Comparison of ENCODE assay signal across 8 cellular contexts in genomic region chr6:17600527-17601388, GRCh38. TPM values are rescaled to one million over a fixed set of nuclear protein-coding genes. Genes with fewer than 3 reads are reported as not detected.
DNase-seq lines count a peak whose midpoint lies in the region; ATAC-seq and TF ChIP-seq lines count a peak whose summit lies in the region.

No MANE protein-coding gene starts in this region.

- H4K8ac ChIP-seq in neuronal stem cell (ENCODE audit: low read depth, low read length) = no peak overlapping the region

- H3K4me3 ChIP-seq in PC-9 (peak overlapping the region; percentile 80), gastroesophageal sphincter (peak overlapping the region; percentile 81 to 86), neuronal stem cell (ENCODE audit: low read length in 2 of 2) (peak overlapping the region; percentile 64 to 99), uterus (peak overlapping the region; percentile 51 to 97)

- peak overlapping the region; percentile 71 for H2BK5ac ChIP-seq in neuronal stem cell (ENCODE audit: low read length)

- no peak overlapping the region for H3K4ac ChIP-seq in neuronal stem cell (ENCODE audit: low read length)

- BruUV-seq in PC-9 (replicated peaks; lab: Mats Ljungman, UMichigan) = no TSS peak

- CTCF ChIA-PET in PC-9 (lab: Charles Lee) = interaction anchor here (0.6 to 1.0 kb wide), 6 partner anchors 11 to 685 kb away, joined by 3 to 21 read pairs (median 3); partner anchors contain the start of gene KIF13A

- H3K36me3 ChIP-seq in PC-9 (ENCODE audit: low read depth) = no peaks in the 10 kb centered on the region
- H3K36me3 ChIP-seq in gastroesophageal sphincter = peaks cover 0 to 24% of the 10 kb centered on the region in 2 donors
- peaks cover 0 to 25% of the 10 kb centered on the region in 2 donors for H3K36me3 ChIP-seq in neuronal stem cell (replicated peaks in 1 of 2; ENCODE audit: control insufficient read depth in 2 of 2, insufficient read depth in 2 of 2, low read length in 2 of 2)
- H3K36me3 ChIP-seq in uterus = no peaks in the 10 kb centered on the region

- peak overlapping the region; percentile 92 for H3K4me2 ChIP-seq in PC-9
- H3K4me2 ChIP-seq in neuronal stem cell (ENCODE audit: insufficient read depth, low read length, poor library complexity, severe bottlenecking) = peak overlapping the region; percentile 93

- H3K4me1 ChIP-seq in PC-9 (replicated peaks; ENCODE audit: insufficient read depth) (peaks cover 11% of the 10 kb centered on the region; the same call in 1 of the 2 replicates), gastroesophageal sphincter (peaks cover 0 to 23% (median 3%) of the 10 kb centered on the region in 3 donors), neuronal stem cell (ENCODE audit: control insufficient read depth in 2 of 2, insufficient read depth in 1 of 2, low read depth in 1 of 2, low read length in 2 of 2) (peaks cover 3 to 4% of the 10 kb centered on the region in 2 donors), uterus (no peaks in the 10 kb centered on the region)

- H3K27me3 ChIP-seq in PC-9 (ENCODE audit: insufficient read depth, low read depth) (no peaks in the 10 kb centered on the region), gastroesophageal sphincter (no peaks in the 10 kb centered on the region), neuronal stem cell (ENCODE audit: control insufficient read depth in 3 of 3, insufficient read depth in 3 of 3, low read depth in 1 of 3, low read length in 3 of 3) (no peaks in the 10 kb centered on the region), uterus (no peaks in the 10 kb centered on the region)

- H3K9me3 ChIP-seq in PC-9 (ENCODE audit: insufficient read depth, low read depth) = no peaks in the 10 kb centered on the region
- no peaks in the 10 kb centered on the region for H3K9me3 ChIP-seq in gastroesophageal sphincter
- H3K9me3 ChIP-seq in neuronal stem cell (replicated peaks in 1 of 2; ENCODE audit: control insufficient read depth in 2 of 2, insufficient read depth in 1 of 2, low read depth in 1 of 2, low read length in 2 of 2) = no peaks in the 10 kb centered on the region
- H3K9me3 ChIP-seq in uterus = no peaks in the 10 kb centered on the region

- TF ChIP-seq EP300 in gastroesophageal sphincter (IDR thresholded peaks at IDR 0.05) = no peak

- TF ChIP-seq CTCF in PC-9 (conservative IDR thresholded peaks at IDR 0.05) (no peak), gastroesophageal sphincter (IDR thresholded peaks at IDR 0.05) (no peak), uterus (IDR thresholded peaks at IDR 0.05) (no peak)

- no peak overlapping the region for H2BK120ac ChIP-seq in neuronal stem cell (ENCODE audit: low read depth, low read length)

- peak overlapping the region; percentile 88 for H2AFZ ChIP-seq in PC-9
- H2AFZ ChIP-seq in neuronal stem cell (ENCODE audit: low read length) = peak overlapping the region; percentile 91

- H3K27ac ChIP-seq in PC-9 (no peak overlapping the region), gastroesophageal sphincter (peak overlapping the region; percentile 88 to 99 (median 96)), neuronal stem cell (replicated peaks; ENCODE audit: low read length) (peak overlapping the region; percentile 57), uterus (peak overlapping the region; percentile 95 to 98)

- peak overlapping the region; percentile 47 for H3K14ac ChIP-seq in neuronal stem cell (ENCODE audit: low read length)

- H3K18ac ChIP-seq in neuronal stem cell (ENCODE audit: low read length) = peak overlapping the region; percentile 91

- peak overlapping the region; percentile 83 for H3K23ac ChIP-seq in neuronal stem cell (ENCODE audit: low read depth, low read length, poor library complexity)

- no peaks in the 10 kb centered on the region for H3K79me2 ChIP-seq in PC-9 (ENCODE audit: low read depth)

- H2AK5ac ChIP-seq in neuronal stem cell (ENCODE audit: low read depth, low read length) = peak overlapping the region; percentile 52

- peak; percentile 7 to 11 for DNase-seq in AML-193 (lab: John Stamatoyannopoulos, UW)
- DNase-seq in PC-9 = peak in 1 of 2 experiments; percentile 39
- DNase-seq in activated gamma-delta T cell treated with Interleukin-2 at 50 U/mL for 16 hours = peak; percentile 42
- DNase-seq in neuronal stem cell (ENCODE audit: low spot score) = peak; percentile 24
- DNase-seq in uterus = peak; percentile 45 to 47

- POLR2A ChIA-PET in PC-9 (lab: Charles Lee; ENCODE audit: unreplicated experiment) = interaction anchor here (0.6 to 2.0 kb wide), 5 partner anchors 11 to 705 kb away, joined by 3 to 17 read pairs (median 5); partner anchors contain the start of gene TPMT

- H3K9ac ChIP-seq in neuronal stem cell (ENCODE audit: low read depth, low read length, poor library complexity) = peak overlapping the region; percentile 90

- 0% methylated on average over 1 to 3 of the region's 77 CpGs for WGBS in gastroesophageal sphincter (ENCODE audit: low coverage in 1 of 2), 2 donors
- no CpG with 5 or more reads among the region's 77 CpGs for WGBS in neuronal stem cell (ENCODE audit: extremely low coverage in 2 of 2, insufficient read length in 2 of 2, insufficient replicate concordance in 1 of 2), 2 donors

- no peaks in the 10 kb centered on the region for H3K79me1 ChIP-seq in neuronal stem cell (ENCODE audit: low read depth, low read length)

- intact Hi-C loops in PC-9 (cut with micrococcal nuclease; ENCODE audit: unreplicated experiment) (no loop called here), uterus (cut with DNase I; ENCODE audit: low total_unique reads) (no loop called here)

- no peak overlapping the region for H2BK12ac ChIP-seq in neuronal stem cell (ENCODE audit: low read length)

- no peaks in the 10 kb centered on the region for H4K20me1 ChIP-seq in PC-9 (ENCODE audit: insufficient read depth)

- H4K91ac ChIP-seq in neuronal stem cell (ENCODE audit: low read depth, low read length, poor library complexity) = no peak overlapping the region

- H2BK15ac ChIP-seq in neuronal stem cell (ENCODE audit: low read length) = peak overlapping the region; percentile 81

- ATAC-seq in GM19023 (IDR thresholded peaks at IDR 0.05; ENCODE audit: unreplicated experiment) (peak; percentile 52), HG03108 (IDR thresholded peaks at IDR 0.05; ENCODE audit: unreplicated experiment) (peak; percentile 46), gastroesophageal sphincter (peak; percentile 69)

- H3K9me2 ChIP-seq in PC-9 (ENCODE audit: insufficient read depth) = no peaks in the 10 kb centered on the region; the same call in 1 of the 2 replicates

- peaks cover 5% of the 10 kb centered on the region; the same call in 1 of the 2 replicates for H3F3A ChIP-seq in PC-9 (ENCODE audit: insufficient read depth, low read depth)

- TF ChIP-seq POLR2A in gastroesophageal sphincter (IDR thresholded peaks at IDR 0.05) = no peak
- TF ChIP-seq POLR2A in uterus (IDR thresholded peaks at IDR 0.05) = no peak

RNA-seq across cellular contexts. Expression of gene FAM8A1, which starts 0.7 kb away (rescaled TPM):
- total RNA-seq in PC-9 (2021) = 8.1 and 11.9 TPM in 2 replicates
- 10 to 100 TPM; 38.1 to 55.2 (median 45.9) TPM for total RNA-seq in gastroesophageal sphincter
- polyA plus RNA-seq in neuronal stem cell (2013, experiment 1 of 2) = 16.1 TPM
- 16.3 TPM for polyA plus RNA-seq in neuronal stem cell (2013, experiment 2 of 2)
- total RNA-seq in uterus = 10 to 100 TPM; 25.9 to 69.3 (median 50.6) TPM
